Comparison of ENCODE assay signal across 1 cellular context in genomic region chr20:64238851-64239387, GRCh38.
TF ChIP-seq lines count a peak whose summit lies in the region.

No MANE protein-coding gene starts in this region.

TF ChIP-seq in GM23338, 12 proteins besides CTCF, POLR2A, EP300 and RAD21:
- no peak for TF ChIP-seq ZNF462 (CRISPR knock-in tag; IDR thresholded peaks at IDR 0.05)
- no peak for TF ChIP-seq ZNF114 (CRISPR knock-in tag; IDR thresholded peaks at IDR 0.05)
- no peak for TF ChIP-seq CREB1 (CRISPR knock-in tag; IDR thresholded peaks at IDR 0.05; ENCODE audit: low read depth)
